Comparison of ENCODE assay signal across 1 cellular context in genomic region chr7:131624536-131624935, GRCh38.
TF ChIP-seq lines count a peak whose summit lies in the region.

No MANE protein-coding gene starts in this region.

TF ChIP-seq in IMR-90, 13 proteins besides CTCF, POLR2A, EP300 and RAD21 (continued from another document):
- no peak for TF ChIP-seq RCOR1 (IDR thresholded peaks at IDR 0.05; ENCODE audit: insufficient replicate concordance, low read length)
- no peak for TF ChIP-seq MAFK (IDR thresholded peaks at IDR 0.05; ENCODE audit: low read depth, low read length)
- TF ChIP-seq MXI1 (IDR thresholded peaks at IDR 0.05; ENCODE audit: borderline replicate concordance, low read depth, low read length) = no peak
- TF ChIP-seq SMC3 (IDR thresholded peaks at IDR 0.05; ENCODE audit: low read depth, low read length) = no peak
